ENCODE assay signal across 22 cellular contexts in the genomic region with DNA sequence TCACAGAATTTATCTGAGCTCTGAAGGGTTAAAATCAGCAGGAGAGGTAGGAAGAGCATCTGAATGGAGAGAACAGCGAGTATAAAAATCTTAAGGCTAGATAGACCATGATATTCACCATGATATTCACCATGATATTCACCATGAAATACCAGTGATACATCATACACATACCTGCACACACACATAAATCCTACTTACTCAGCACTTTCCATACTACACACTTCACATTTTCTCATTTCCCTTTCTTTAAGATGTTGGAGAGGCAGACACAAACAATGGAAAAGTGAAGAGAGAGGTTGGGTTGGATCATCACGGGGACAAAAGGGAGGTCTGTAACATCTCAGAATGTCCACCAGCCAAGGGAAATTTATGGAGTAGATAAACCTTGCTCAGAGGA.
DNase-seq lines count a peak whose midpoint lies in the region; ATAC-seq, FAIRE-seq and TF ChIP-seq lines count a peak whose summit lies in the region.
"Had no signal": no experiment of that assay in that cellular context is flagged by ENCODE, and none has a peak within 500 bp of the region (broad histone marks: within the 10 kb centered on the region; RNA-seq: fewer than 3 reads in every experiment).

No MANE protein-coding gene starts in this region.

- CTCF ChIA-PET in HepG2 (lab: Yijun Ruan, JAX; ENCODE audit: low intra/inter-chr PET ratio, low total read pairs) = no interaction called here
- CTCF ChIA-PET in IMR-90 (lab: Yijun Ruan, JAX) = no interaction called here
- CTCF ChIA-PET in H1 (lab: Charles Lee; ENCODE audit: partially characterized antibody) = no interaction called here

- H3K36me3 ChIP-seq in HepG2 (replicated peaks in 1 of 2; ENCODE audit: control insufficient read depth in 1 of 2, insufficient read depth in 2 of 2, low read length in 2 of 2) = no peaks in the 10 kb centered on the region
- H3K36me3 ChIP-seq in right lobe of liver = no peaks in the 10 kb centered on the region
- no peaks in the 10 kb centered on the region for H3K36me3 ChIP-seq in IMR-90 (ENCODE audit: control insufficient read depth, insufficient read depth, low read length)
- H3K36me3 ChIP-seq in H1 (ENCODE audit: control insufficient read depth in 2 of 4, insufficient read depth in 4 of 4, low read length in 3 of 4) = no peaks in the 10 kb centered on the region
- H3K36me3 ChIP-seq: BE2C, BLaER1 had no signal

- H3K18ac ChIP-seq in IMR-90 (ENCODE audit: low read depth, low read length) (no peak overlapping the region), H1 (ENCODE audit: extremely low read depth, low read length) (no peak overlapping the region)

- H3K79me1 ChIP-seq in IMR-90 (ENCODE audit: low read depth in 1 of 2, low read length in 2 of 2) = no peaks in the 10 kb centered on the region
- H3K79me1 ChIP-seq in H1 (ENCODE audit: low read depth, low read length) = no peaks in the 10 kb centered on the region

- H3K27ac ChIP-seq in HepG2 (ENCODE audit: extremely low read length, insufficient read depth, low read length) = no peak overlapping the region
- H3K27ac ChIP-seq in right lobe of liver = no peak overlapping the region
- H3K27ac ChIP-seq in IMR-90 (ENCODE audit: insufficient read depth, low read length) = no peak overlapping the region
- no peak overlapping the region for H3K27ac ChIP-seq in H1 (ENCODE audit: low read depth, low read length)
- H3K27ac ChIP-seq: 22Rv1, BLaER1 had no signal

- H3K4ac ChIP-seq in IMR-90 (ENCODE audit: low read depth, low read length) = no peak overlapping the region
- H3K4ac ChIP-seq in H1 (replicated peaks; ENCODE audit: insufficient read length, low read depth, low read length) = no peak overlapping the region

- no peak overlapping the region for H2AK9ac ChIP-seq in IMR-90 (replicated peaks; ENCODE audit: low read depth, low read length, poor library complexity)

- H4K91ac ChIP-seq in IMR-90 (ENCODE audit: insufficient read depth, low read depth, low read length) = no peak overlapping the region
- no peak overlapping the region for H4K91ac ChIP-seq in H1 (replicated peaks; ENCODE audit: insufficient read length, low read length)

- H3K56ac ChIP-seq in IMR-90 (ENCODE audit: extremely low read depth, insufficient read depth, low read length) = no peak overlapping the region
- H3K56ac ChIP-seq in H1 (replicated peaks; ENCODE audit: insufficient read length, low read depth, low read length) = no peak overlapping the region

- no peak overlapping the region for H2BK20ac ChIP-seq in IMR-90 (ENCODE audit: low read depth, low read length)
- no peak overlapping the region for H2BK20ac ChIP-seq in H1 (ENCODE audit: low read length)

- H2BK120ac ChIP-seq in IMR-90 (ENCODE audit: low read depth, low read length) = no peak overlapping the region
- H2BK120ac ChIP-seq in H1 (replicated peaks; ENCODE audit: low read depth, low read length) = no peak overlapping the region

- TF ChIP-seq EP300 in HepG2 (IDR thresholded peaks at IDR 0.05; ENCODE audit: low read depth in 2 of 2, low read length in 2 of 2) = no peak
- TF ChIP-seq EP300 in HepG2 (CRISPR knock-in tag; IDR thresholded peaks at IDR 0.05; ENCODE audit: borderline replicate concordance) = no peak
- no peak for TF ChIP-seq EP300 in H1 (IDR thresholded peaks at IDR 0.05; ENCODE audit: borderline replicate concordance in 1 of 2, low read depth in 2 of 2, low read length in 2 of 2)

- no peak overlapping the region for H3K4me2 ChIP-seq in HepG2 (ENCODE audit: low read depth, low read length)
- no peak overlapping the region for H3K4me2 ChIP-seq in IMR-90 (ENCODE audit: low read depth, low read length)
- H3K4me2 ChIP-seq in H1 (ENCODE audit: insufficient read depth in 1 of 2, low read depth in 2 of 2, low read length in 2 of 2) = no peak overlapping the region
- H3K4me2 ChIP-seq: BLaER1 had no signal

- no peak for TF ChIP-seq RAD21 in HepG2 (CRISPR knock-in tag; IDR thresholded peaks at IDR 0.05)
- TF ChIP-seq RAD21 in IMR-90 (IDR thresholded peaks at IDR 0.05; ENCODE audit: low read length) = no peak
- TF ChIP-seq RAD21 in H1 (IDR thresholded peaks at IDR 0.05 in 1 of 2, conservative IDR thresholded peaks at IDR 0.05 in 1 of 2; ENCODE audit: low read depth in 2 of 2, low read length in 2 of 2) = no peak

- dilution Hi-C loops in IMR-90 (cut with HindIII; ENCODE audit: low sequenced_read_pairs, unreplicated experiment) = no loop called here

- BruUV-seq in HepG2 (replicated peaks; lab: Mats Ljungman, UMichigan) = no TSS peak
- no TSS peak for BruUV-seq in IMR-90 (replicated peaks; lab: Mats Ljungman, UMichigan)

- DNase-seq in HepG2 (ENCODE audit: low spot score) (no peak), right lobe of liver (no peak), IMR-90 (no peak), H1 (ENCODE audit: low read depth in 1 of 2, low spot score in 2 of 2) (no peak), SIG-M5 treated with dmso at 0.1 percent for 504 hours (lab: John Stamatoyannopoulos, UW; ENCODE audit: unreplicated experiment) (no peak)
- DNase-seq in activated CD4-positive, alpha-beta T cell treated with anti-CD3 and anti-CD28 coated beads for 48 hours = no peak
- DNase-seq: ACHN; BE2C; C1 segment of cervical spinal cord; Calu3; CD4-positive, alpha-beta memory T cell; CD4-positive, CD25-positive, alpha-beta regulatory T cell; CD8-positive, alpha-beta memory T cell; COR-L47; DMS79 treated with DMSO at 0.1 percent for 48 hours; GF-D8 had no signal

- H2BK5ac ChIP-seq in IMR-90 (ENCODE audit: low read depth, low read length, poor library complexity, severe bottlenecking) = no peak overlapping the region
- H2BK5ac ChIP-seq in H1 (ENCODE audit: low read depth, low read length) = no peak overlapping the region

- H4K8ac ChIP-seq in IMR-90 (ENCODE audit: low read depth in 2 of 2, low read length in 2 of 2) = no peak overlapping the region
- H4K8ac ChIP-seq in H1 (ENCODE audit: extremely low read depth, insufficient read depth, low read length) = no peak overlapping the region

- no peak overlapping the region for H2AFZ ChIP-seq in HepG2 (ENCODE audit: low read length)
- no peak overlapping the region for H2AFZ ChIP-seq in IMR-90 (replicated peaks; ENCODE audit: low read length, poor library complexity)
- H2AFZ ChIP-seq in H1 (ENCODE audit: low read length) = no peak overlapping the region

- H2AK5ac ChIP-seq in IMR-90 (ENCODE audit: low read depth, low read length) (no peak overlapping the region), H1 (ENCODE audit: low read depth, low read length) (no peak overlapping the region)

- in situ Hi-C loops in HepG2 (cut with HindIII; ENCODE audit: extremely low pct_ligation_motif_present, low pct_unique_long_range_greater_than_20kb) = no loop called here
- in situ Hi-C loops in IMR-90 (cut with MboI; ENCODE audit: low sequenced_read_pairs) = no loop called here

- H3K23me2 ChIP-seq in H1 (ENCODE audit: low read depth, low read length) = no peaks in the 10 kb centered on the region

- FAIRE-seq in HepG2 (lab: Jason Lieb, UNC) = no peak
- no peak for FAIRE-seq in H1 (lab: Jason Lieb, UNC)
- FAIRE-seq: D721Med, G401.6, GM12891, GM19239 had no signal

- TF ChIP-seq CTCF in HepG2 (CRISPR knock-in tag; IDR thresholded peaks at IDR 0.05) (no peak), right lobe of liver (IDR thresholded peaks at IDR 0.05) (no peak), IMR-90 (conservative IDR thresholded peaks at IDR 0.05; ENCODE audit: low read depth, low read length) (no peak), H1 (IDR thresholded peaks at IDR 0.05; ENCODE audit: control extremely low read depth in 1 of 3, insufficient read depth in 1 of 3, low read depth in 1 of 3, low read length in 3 of 3) (no peak)

- H3K4me1 ChIP-seq in HepG2 (ENCODE audit: insufficient read depth, low read length) (peaks cover 5% of the 10 kb centered on the region), right lobe of liver (no peaks in the 10 kb centered on the region), IMR-90 (ENCODE audit: control insufficient read depth, insufficient read depth, low read length) (no peaks in the 10 kb centered on the region), H1 (replicated peaks in 1 of 4; ENCODE audit: control insufficient read depth in 3 of 4, insufficient read depth in 4 of 4, low read length in 3 of 4) (peaks cover 0 to 1% (median 0%) of the 10 kb centered on the region in 4 experiments; a peak in 1 of 7 replicates)
- H3K4me1 ChIP-seq: BE2C, BLaER1 had no signal

- no peak overlapping the region for H4K5ac ChIP-seq in IMR-90 (ENCODE audit: low read depth, low read length)
- H4K5ac ChIP-seq in H1 (ENCODE audit: insufficient read length, low read depth, low read length) = no peak overlapping the region

- intact Hi-C loops in HepG2 (cut with micrococcal nuclease; ENCODE audit: unreplicated experiment) (no loop called here), right lobe of liver (cut with DNase I) (no loop called here), IMR-90 (cut with micrococcal nuclease) (no loop called here)

- H3K4me3 ChIP-seq in HepG2 (replicated peaks in 1 of 3; ENCODE audit: insufficient read depth in 1 of 3, low read depth in 2 of 3, low read length in 3 of 3) (no peak overlapping the region), right lobe of liver (no peak overlapping the region), IMR-90 (ENCODE audit: insufficient read depth, low read depth, low read length) (no peak overlapping the region), H1 (ENCODE audit: extremely low read depth in 1 of 4, insufficient read depth in 2 of 4, low read depth in 3 of 4, low read length in 4 of 4) (no peak overlapping the region)
- H3K4me3 ChIP-seq: BLaER1 had no signal

- H3K79me2 ChIP-seq in HepG2 (ENCODE audit: insufficient read depth, low read length) (no peaks in the 10 kb centered on the region), H1 (ENCODE audit: control insufficient read depth in 1 of 2, insufficient read depth in 2 of 2, low read length in 2 of 2) (no peaks in the 10 kb centered on the region)

- H3K14ac ChIP-seq in IMR-90 (replicated peaks; ENCODE audit: low read depth, low read length) (no peak overlapping the region), H1 (ENCODE audit: insufficient read length) (no peak overlapping the region)

- H2BK12ac ChIP-seq in H1 (ENCODE audit: low read depth, low read length) = no peak overlapping the region

- WGBS in HepG2 (ENCODE audit: low lambda C conversion rate) = 44% methylated on average over 2 of the region's 2 CpGs
- WGBS in right lobe of liver (ENCODE audit: insufficient coverage, low coverage, low lambda C conversion rate, missing lambda C conversion rate) = 51% methylated on average over 2 of the region's 2 CpGs
- no CpG with 5 or more reads among the region's 2 CpGs for WGBS in IMR-90 (ENCODE audit: extremely low coverage in 2 of 2, insufficient read length in 1 of 2), 2 experiments
- 87% methylated on average over 2 of the region's 2 CpGs; no CpG with 5 or more reads in 1 of the 2 experiments for WGBS in H1 (ENCODE audit: extremely low coverage in 1 of 2, insufficient coverage in 1 of 2, insufficient read length in 1 of 2, insufficient replicate concordance in 2 of 2, low coverage in 1 of 2, low lambda C conversion rate in 2 of 2, missing lambda C conversion rate in 1 of 2), 2 experiments

- H3K9me3 ChIP-seq in HepG2 (ENCODE audit: low read length) = no peaks in the 10 kb centered on the region
- H3K9me3 ChIP-seq in right lobe of liver = no peaks in the 10 kb centered on the region
- H3K9me3 ChIP-seq in IMR-90 (ENCODE audit: control insufficient read depth, insufficient read depth, low read length) = peaks cover 16% of the 10 kb centered on the region
- H3K9me3 ChIP-seq in H1 (ENCODE audit: insufficient read depth in 2 of 2, low read depth in 1 of 2, low read length in 1 of 2) = no peaks in the 10 kb centered on the region; a peak in 1 of 4 replicates
- H3K9me3 ChIP-seq: BE2C, BLaER1 had no signal

- H3K9ac ChIP-seq in HepG2 (ENCODE audit: insufficient read depth, low read depth, low read length) (no peak overlapping the region), IMR-90 (ENCODE audit: low read depth, low read length) (no peak overlapping the region), H1 (replicated peaks in 1 of 4; ENCODE audit: extremely low read depth in 1 of 4, low read depth in 3 of 4, low read length in 3 of 4) (no peak overlapping the region)
- H3K9ac ChIP-seq: BLaER1 had no signal

- H3K27me3 ChIP-seq in HepG2 (ENCODE audit: control insufficient read depth in 1 of 2, insufficient read depth in 2 of 2, low read length in 2 of 2) (no peaks in the 10 kb centered on the region), right lobe of liver (no peaks in the 10 kb centered on the region), IMR-90 (ENCODE audit: control insufficient read depth, insufficient read depth, low read length) (no peaks in the 10 kb centered on the region), H1 (replicated peaks in 1 of 4; ENCODE audit: control insufficient read depth in 3 of 4, extremely low read depth in 1 of 4, insufficient read depth in 3 of 4, low read length in 3 of 4) (no peaks in the 10 kb centered on the region)
- H3K27me3 ChIP-seq: BE2C, BLaER1 had no signal

- POLR2A ChIA-PET in HepG2 (lab: Yijun Ruan, JAX) = no interaction called here
- POLR2A ChIA-PET in IMR-90 (lab: Charles Lee; ENCODE audit: unreplicated experiment) = no interaction called here
- POLR2A ChIA-PET in H1 (lab: Charles Lee; ENCODE audit: partially characterized antibody) = no interaction called here

- H3K23ac ChIP-seq in IMR-90 (ENCODE audit: low read depth, low read length) (no peak overlapping the region), H1 (ENCODE audit: insufficient read length) (no peak overlapping the region)

- H3K9me1 ChIP-seq in IMR-90 (ENCODE audit: insufficient read depth, low read length) = no peaks in the 10 kb centered on the region

- TF ChIP-seq POLR2A in HepG2 (IDR thresholded peaks at IDR 0.05; ENCODE audit: insufficient read depth in 1 of 2, low read depth in 2 of 2, low read length in 2 of 2) (no peak), right lobe of liver (IDR thresholded peaks at IDR 0.05) (no peak), IMR-90 (IDR thresholded peaks at IDR 0.05; ENCODE audit: low read depth, low read length) (no peak), H1 (IDR thresholded peaks at IDR 0.05; ENCODE audit: control extremely low read depth in 1 of 2, low read depth in 2 of 2, low read length in 2 of 2) (no peak)

- ATAC-seq in HepG2 = no peak
- ATAC-seq in right lobe of liver = no peak
- ATAC-seq in IMR-90 (ENCODE audit: low read depth) = no peak

- H4K20me1 ChIP-seq in HepG2 (ENCODE audit: insufficient read depth, low read length) (no peaks in the 10 kb centered on the region), IMR-90 (ENCODE audit: insufficient read depth, low read length) (no peaks in the 10 kb centered on the region), H1 (replicated peaks in 1 of 2; ENCODE audit: control insufficient read depth in 1 of 2, insufficient read depth in 2 of 2, low read length in 2 of 2) (no peaks in the 10 kb centered on the region)
- H4K20me1 ChIP-seq: BLaER1 had no signal

- H2BK15ac ChIP-seq in IMR-90 (ENCODE audit: low read depth, low read length) (no peak overlapping the region), H1 (ENCODE audit: low read length) (no peak overlapping the region)

Comparison
In these comparisons a context has a peak if more than half of its experiments do, and no peak if none do; other contexts are left out.
1. Of the 41 proteins assayed by ChIP-seq in both HepG2 and H1: peak only in HepG2: none; only in H1: none; in both: MAFK; in neither: 40.